In the genomic region with DNA sequence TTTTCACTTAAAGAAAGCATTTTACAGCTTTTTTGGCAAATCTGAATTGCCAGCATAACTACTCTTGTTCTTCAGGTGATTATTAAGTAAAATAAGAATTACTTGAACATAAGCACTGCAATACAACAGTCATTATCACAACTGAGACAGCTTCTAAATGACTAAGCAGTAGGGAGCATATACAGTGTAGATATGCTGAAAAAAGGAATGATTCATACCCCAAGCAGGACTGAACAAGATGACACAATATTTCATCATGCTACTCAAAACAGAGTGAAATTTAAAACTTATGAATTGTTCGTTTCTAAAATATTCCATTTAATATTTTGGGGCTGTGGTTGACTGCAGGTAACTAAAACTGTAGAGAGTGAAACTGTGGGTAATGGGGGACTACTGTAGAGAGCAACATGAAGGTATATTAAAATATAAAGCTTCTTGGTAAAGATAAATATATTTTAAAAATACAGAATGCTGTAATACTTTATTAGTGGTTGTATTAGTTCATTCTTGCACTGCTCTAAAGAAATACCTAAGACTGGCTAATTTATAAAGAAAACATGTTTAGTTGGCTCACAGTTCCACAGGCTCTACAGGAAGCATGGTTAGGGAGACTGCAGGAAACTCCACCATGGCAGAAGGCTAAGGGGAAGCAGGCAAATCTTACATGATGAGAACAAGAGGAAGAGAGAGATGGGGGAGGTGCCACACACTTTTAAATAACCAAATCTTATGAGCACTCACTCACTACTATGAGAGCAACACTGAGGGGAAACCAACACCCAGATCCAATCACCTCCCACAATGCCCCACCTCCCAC, we compare ENCODE assay signal across 13 cellular contexts.
A peak's percentile ranks its signal among the peaks of the same experiment; 100 is the strongest.
DNase-seq lines count a peak whose midpoint lies in the region; ATAC-seq, FAIRE-seq and TF ChIP-seq lines count a peak whose summit lies in the region.
"Had no signal": no experiment of that assay in that cellular context is flagged by ENCODE, and none has a peak within 500 bp of the region (broad histone marks: within the 10 kb centered on the region; RNA-seq: fewer than 3 reads in every experiment).

No MANE protein-coding gene starts in this region.

- FAIRE-seq in GM12878 (lab: Jason Lieb, UNC) (no peak), urothelium cell line (lab: Jason Lieb, UNC) (no peak)
- FAIRE-seq: frontal cortex had no signal

- POLR2A ChIA-PET in GM12878 (lab: Charles Lee) = no interaction called here

- no TSS peak for BruUV-seq in GM12878 (replicated peaks; lab: Mats Ljungman, UMichigan)

- H3K4me2 ChIP-seq in GM12878 (ENCODE audit: control insufficient read depth, insufficient read depth) = no peak overlapping the region

- no peak overlapping the region for H3K27ac ChIP-seq in GM12878 (ENCODE audit: control insufficient read depth, insufficient read depth)

- intact Hi-C loops in activated naive CD4-positive, alpha-beta T cell treated with anti-CD3 and anti-CD28 coated beads for 36 hours (cut with micrococcal nuclease) = loop anchor here (1.0 kb wide), 1 partner anchor 197 kb away; no protein-coding TSS in a partner anchor
- intact Hi-C loops in GM12878 (cut with micrococcal nuclease; ENCODE audit: unreplicated experiment) = no loop called here

- no peaks in the 10 kb centered on the region for H4K20me1 ChIP-seq in GM12878 (ENCODE audit: control insufficient read depth, insufficient read depth)

- DNase-seq in activated naive CD4-positive, alpha-beta T cell treated with anti-CD3 and anti-CD28 coated beads for 36 hours = no peak
- DNase-seq in activated naive CD4-positive, alpha-beta T cell treated with Interleukin-2 at 50 U/mL for 16 hours = no peak
- no peak for DNase-seq in GM12878 (ENCODE audit: low read depth, low spot score)
- peak; percentile 33 for DNase-seq in urothelium cell line (ENCODE audit: low spot score)
- no peak for DNase-seq in ecto neural progenitor cell (ENCODE audit: low spot score)
- DNase-seq in effector CD8-positive, alpha-beta T cell (lab: John Stamatoyannopoulos, UW) = no peak
- DNase-seq: activated CD4-positive, alpha-beta T cell treated with anti-CD3 and anti-CD28 coated beads, Interleukin-2, amount 50 U/mL, for 4 hours; CD4-positive, alpha-beta memory T cell; NCI-H510A had no signal

- peak overlapping the region; percentile 82 for H3K27ac Mint-ChIP-seq in activated naive CD4-positive, alpha-beta T cell treated with anti-CD3 and anti-CD28 coated beads for 36 hours
- H3K27ac Mint-ChIP-seq: CD4-positive, alpha-beta memory T cell; natural killer cell treated with Interleukin-12 subunit alpha and Interleukin-12 subunit beta and Interleukin-15 and Interleukin-18, amount 100 ng/mL, for 72 hours had no signal

- H3K9ac ChIP-seq in GM12878 (ENCODE audit: control insufficient read depth, insufficient read depth, low read length) = no peak overlapping the region

- 0% methylated on average over 1 of the region's 1 CpG for WGBS in GM12878 (ENCODE audit: insufficient coverage, insufficient replicate concordance, low lambda C conversion rate, missing lambda C conversion rate)

- peaks cover 27% of the 10 kb centered on the region for H3K9me3 Mint-ChIP-seq in activated naive CD4-positive, alpha-beta T cell treated with anti-CD3 and anti-CD28 coated beads for 36 hours

- no peaks in the 10 kb centered on the region for H3K36me3 ChIP-seq in GM12878 (ENCODE audit: control insufficient read depth in 2 of 2, insufficient read depth in 2 of 2, low read length in 1 of 2)

- peak; percentile 60 for ATAC-seq in HG03558 (IDR thresholded peaks at IDR 0.05; ENCODE audit: extremely low read depth, unreplicated experiment)
- peak; percentile 67 for ATAC-seq in GM12878
- ATAC-seq in GM19397 (IDR thresholded peaks at IDR 0.05; ENCODE audit: unreplicated experiment) = no peak

- 0 out of 2 replicates have a peak, but pooled peaks cover 2% of the 10 kb centered on the region for H3K4me1 ChIP-seq in GM12878 (ENCODE audit: control insufficient read depth, insufficient read depth, low read length)

- no peaks in the 10 kb centered on the region for H3K79me2 ChIP-seq in GM12878 (ENCODE audit: control insufficient read depth, insufficient read depth, low read length)

- RAD21 ChIA-PET in GM12878 (lab: Charles Lee; ENCODE audit: unreplicated experiment) = no interaction called here

- H2AFZ ChIP-seq in GM12878 (ENCODE audit: control insufficient read depth, low read depth, low read length) = no peak overlapping the region

- no peak for TF ChIP-seq RAD21 in GM12878 (IDR thresholded peaks at IDR 0.05; ENCODE audit: insufficient read depth, low read depth, low read length)

- peaks cover 3% of the 10 kb centered on the region for H3K27me3 Mint-ChIP-seq in activated naive CD4-positive, alpha-beta T cell treated with anti-CD3 and anti-CD28 coated beads for 36 hours (ENCODE audit: low read depth)

- no peaks in the 10 kb centered on the region for H3K4me1 Mint-ChIP-seq in activated naive CD4-positive, alpha-beta T cell treated with anti-CD3 and anti-CD28 coated beads for 36 hours (ENCODE audit: low read depth)
- H3K4me1 Mint-ChIP-seq: CD4-positive, alpha-beta memory T cell had no signal

- peaks cover 3% of the 10 kb centered on the region for H3K36me3 Mint-ChIP-seq in activated naive CD4-positive, alpha-beta T cell treated with anti-CD3 and anti-CD28 coated beads for 36 hours (ENCODE audit: low read depth)

- SMC1A ChIA-PET in GM12878 (lab: Charles Lee; ENCODE audit: uncharacterized antibody, unreplicated experiment) = no interaction called here

- CTCF ChIA-PET in activated naive CD4-positive, alpha-beta T cell treated with anti-CD3 and anti-CD28 coated beads for 36 hours (lab: Charles Lee) = no interaction called here
- CTCF ChIA-PET in GM12878 (lab: Yijun Ruan, JAX) = no interaction called here

- no peak overlapping the region for H3K4me3 ChIP-seq in GM12878

- H3K4me3 Mint-ChIP-seq in activated naive CD4-positive, alpha-beta T cell treated with anti-CD3 and anti-CD28 coated beads for 36 hours = no peak overlapping the region
- H3K4me3 Mint-ChIP-seq: CD4-positive, alpha-beta memory T cell; natural killer cell treated with Interleukin-12 subunit alpha and Interleukin-12 subunit beta and Interleukin-15 and Interleukin-18, amount 100 ng/mL, for 72 hours had no signal

- H3K9me3 ChIP-seq in GM12878 (replicated peaks; ENCODE audit: control insufficient read depth, insufficient read depth, low read length) = peaks cover 10% of the 10 kb centered on the region; the same call in 2 of the 3 replicates

- H3K27me3 ChIP-seq in GM12878 (replicated peaks in 1 of 2; ENCODE audit: control insufficient read depth in 2 of 2, insufficient read depth in 2 of 2, low read length in 1 of 2) = no peaks in the 10 kb centered on the region

- in situ Hi-C loops in GM12878 (cut with MboI) = no loop called here

- no peak for TF ChIP-seq EP300 in GM12878 (IDR thresholded peaks at IDR 0.05; ENCODE audit: borderline replicate concordance in 1 of 2, control insufficient read depth in 1 of 2, low read depth in 2 of 2, low read length in 2 of 2)

- TF ChIP-seq POLR2A in GM12878 (IDR thresholded peaks at IDR 0.05; ENCODE audit: low read depth, low read length) = no peak

- no peak for TF ChIP-seq CTCF in GM12878 (IDR thresholded peaks at IDR 0.05 in 2 of 3, conservative IDR thresholded peaks at IDR 0.05 in 1 of 3; ENCODE audit: control insufficient read depth in 2 of 3, extremely low read depth in 1 of 3, insufficient read depth in 1 of 3, low read depth in 3 of 3, low read length in 3 of 3)

TF ChIP-seq in GM12878, 131 proteins besides CTCF, POLR2A, EP300 and RAD21:
- TF ChIP-seq, protein P1, sequence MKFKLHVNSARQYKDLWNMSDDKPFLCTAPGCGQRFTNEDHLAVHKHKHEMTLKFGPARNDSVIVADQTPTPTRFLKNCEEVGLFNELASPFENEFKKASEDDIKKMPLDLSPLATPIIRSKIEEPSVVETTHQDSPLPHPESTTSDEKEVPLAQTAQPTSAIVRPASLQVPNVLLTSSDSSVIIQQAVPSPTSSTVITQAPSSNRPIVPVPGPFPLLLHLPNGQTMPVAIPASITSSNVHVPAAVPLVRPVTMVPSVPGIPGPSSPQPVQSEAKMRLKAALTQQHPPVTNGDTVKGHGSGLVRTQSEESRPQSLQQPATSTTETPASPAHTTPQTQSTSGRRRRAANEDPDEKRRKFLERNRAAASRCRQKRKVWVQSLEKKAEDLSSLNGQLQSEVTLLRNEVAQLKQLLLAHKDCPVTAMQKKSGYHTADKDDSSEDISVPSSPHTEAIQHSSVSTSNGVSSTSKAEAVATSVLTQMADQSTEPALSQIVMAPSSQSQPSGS (IDR thresholded peaks at IDR 0.05; ENCODE audit: low read length) = no peak
- peak; percentile 35 for TF ChIP-seq JUNB (IDR thresholded peaks at IDR 0.05)
